ENCODE assay signal across 9 cellular contexts in genomic region chr2:151632993-151633592, GRCh38.
DNase-seq lines count a peak whose midpoint lies in the region; ATAC-seq and TF ChIP-seq lines count a peak whose summit lies in the region.
"Had no signal": no experiment of that assay in that cellular context is flagged by ENCODE, and none has a peak within 500 bp of the region (broad histone marks: within the 10 kb centered on the region; RNA-seq: fewer than 3 reads in every experiment).

No MANE protein-coding gene starts in this region.

- H3K9me3 ChIP-seq in OCI-LY7 (ENCODE audit: low read length) (no peaks in the 10 kb centered on the region), tibial nerve (peaks cover 0 to 12% (median 0%) of the 10 kb centered on the region in 4 donors)

- no peak for DNase-seq in natural killer cell
- DNase-seq in natural killer cell treated with Interleukin-12 subunit alpha and Interleukin-12 subunit beta and Interleukin-15 and Interleukin-18, amount 100 ng/mL, for 72 hours (ENCODE audit: low spot score), result no peak
- DNase-seq in OCI-LY7 (ENCODE audit: low spot score), result peak; percentile 27
- peak; percentile 53 for DNase-seq in fibroblast of peridontal ligament (ENCODE audit: extremely low read depth)
- no peak for DNase-seq in CD1c-positive myeloid dendritic cell (ENCODE audit: extremely low spot score)
- DNase-seq in activated T-helper 2 cell treated with anti-CD3 and anti-CD28 coated beads, Interferon-gamma antibody, Interleukin-2, Interleukin-4, amounts not matched to agents 10 μg/mL and 5 μg/mL and 100 μg/mL, durations not matched to agents 14 hours and 24 hours and 36 hours (ENCODE audit: low spot score), result no peak
- DNase-seq in NCI-H1436 (lab: John Stamatoyannopoulos, UW), result no peak
- no peak for DNase-seq in tibial nerve (ENCODE audit: low spot score in 2 of 2)
- DNase-seq: activated T-cell treated with anti-CD3 and anti-CD28 coated beads, Interleukin-2, amount 50 U/mL, for 1 hour had no signal

- H3K4me2 ChIP-seq in OCI-LY7 (ENCODE audit: low read length), result no peak overlapping the region

- CTCF ChIA-PET in OCI-LY7 (lab: Charles Lee; ENCODE audit: unreplicated experiment), result no interaction called here

- POLR2A ChIA-PET in OCI-LY7 (lab: Charles Lee), result no interaction called here

- no peaks in the 10 kb centered on the region for H3K9me2 ChIP-seq in OCI-LY7 (ENCODE audit: insufficient read depth, low read length)

- H4K20me1 ChIP-seq in OCI-LY7 (ENCODE audit: insufficient read depth, low read length), result no peaks in the 10 kb centered on the region

- intact Hi-C loops in natural killer cell (cut with micrococcal nuclease) (no loop called here), OCI-LY7 (cut with micrococcal nuclease; ENCODE audit: unreplicated experiment) (no loop called here)
- intact Hi-C loops in activated T-helper 2 cell treated with anti-CD3 and anti-CD28 coated beads, Interferon-gamma antibody, Interleukin-2, Interleukin-4, amounts not matched to agents 10 μg/mL and 5 μg/mL and 100 μg/mL, durations not matched to agents 14 hours and 24 hours and 36 hours (cut with micrococcal nuclease), result loop anchor here (2.0 to 10.0 kb wide), 2 partner anchors 18 to 178 kb away; no protein-coding TSS in a partner anchor

- H3K9me3 Mint-ChIP-seq in natural killer cell, result no peaks in the 10 kb centered on the region
- no peaks in the 10 kb centered on the region for H3K9me3 Mint-ChIP-seq in natural killer cell treated with Interleukin-12 subunit alpha and Interleukin-12 subunit beta and Interleukin-15 and Interleukin-18, amount 100 ng/mL, for 72 hours
- no peaks in the 10 kb centered on the region for H3K9me3 Mint-ChIP-seq in activated T-helper 2 cell treated with anti-CD3 and anti-CD28 coated beads, Interferon-gamma antibody, Interleukin-2, Interleukin-4, amounts not matched to agents 10 μg/mL and 5 μg/mL and 100 μg/mL, durations not matched to agents 14 hours and 24 hours and 36 hours

- no peaks in the 10 kb centered on the region for H3K27me3 ChIP-seq in tibial nerve

- no peak for ATAC-seq in natural killer cell
- ATAC-seq in natural killer cell treated with Interleukin-12 subunit alpha and Interleukin-12 subunit beta and Interleukin-15 and Interleukin-18, amount 100 ng/mL, for 72 hours, result no peak

- TF ChIP-seq EP300 in tibial nerve (IDR thresholded peaks at IDR 0.05), result no peak

- no peak overlapping the region for H3K27ac Mint-ChIP-seq in natural killer cell
- no peak overlapping the region for H3K27ac Mint-ChIP-seq in natural killer cell treated with Interleukin-12 subunit alpha and Interleukin-12 subunit beta and Interleukin-15 and Interleukin-18, amount 100 ng/mL, for 72 hours
- no peak overlapping the region for H3K27ac Mint-ChIP-seq in activated T-helper 2 cell treated with anti-CD3 and anti-CD28 coated beads, Interferon-gamma antibody, Interleukin-2, Interleukin-4, amounts not matched to agents 10 μg/mL and 5 μg/mL and 100 μg/mL, durations not matched to agents 14 hours and 24 hours and 36 hours

- 10 to 15% methylated on average over 1 of the region's 1 CpG for WGBS in tibial nerve, 2 donors

- H2AFZ ChIP-seq in OCI-LY7 (ENCODE audit: low read length), result peak overlapping the region; percentile 64; the same call in 1 of the 2 replicates

- TF ChIP-seq CTCF in natural killer cell (IDR thresholded peaks at IDR 0.05) (peak; percentile 39), OCI-LY7 (conservative IDR thresholded peaks at IDR 0.05; ENCODE audit: low read length) (peak; percentile 84), tibial nerve (IDR thresholded peaks at IDR 0.05) (peak in 2 of 5 experiments; percentile 8 to 15)

- TF ChIP-seq POLR2A in tibial nerve (IDR thresholded peaks at IDR 0.05), result no peak

- H3K27me3 Mint-ChIP-seq in natural killer cell (ENCODE audit: low read depth in 2 of 2), result no peaks in the 10 kb centered on the region
- H3K27me3 Mint-ChIP-seq in natural killer cell treated with Interleukin-12 subunit alpha and Interleukin-12 subunit beta and Interleukin-15 and Interleukin-18, amount 100 ng/mL, for 72 hours, result no peaks in the 10 kb centered on the region
- no peaks in the 10 kb centered on the region for H3K27me3 Mint-ChIP-seq in activated T-helper 2 cell treated with anti-CD3 and anti-CD28 coated beads, Interferon-gamma antibody, Interleukin-2, Interleukin-4, amounts not matched to agents 10 μg/mL and 5 μg/mL and 100 μg/mL, durations not matched to agents 14 hours and 24 hours and 36 hours (ENCODE audit: low read depth)

- H3K4me1 Mint-ChIP-seq in natural killer cell, result peaks cover 36 to 43% of the 10 kb centered on the region in 2 donors
- peaks cover 13 to 22% of the 10 kb centered on the region in 2 donors for H3K4me1 Mint-ChIP-seq in natural killer cell treated with Interleukin-12 subunit alpha and Interleukin-12 subunit beta and Interleukin-15 and Interleukin-18, amount 100 ng/mL, for 72 hours (ENCODE audit: low read depth in 2 of 2)
- peaks cover 18% of the 10 kb centered on the region for H3K4me1 Mint-ChIP-seq in activated T-helper 2 cell treated with anti-CD3 and anti-CD28 coated beads, Interferon-gamma antibody, Interleukin-2, Interleukin-4, amounts not matched to agents 10 μg/mL and 5 μg/mL and 100 μg/mL, durations not matched to agents 14 hours and 24 hours and 36 hours (ENCODE audit: low read depth)

- H3K4me3 ChIP-seq in OCI-LY7 (ENCODE audit: low read depth, low read length, poor library complexity, severe bottlenecking), result no peak overlapping the region
- H3K4me3 ChIP-seq in tibial nerve, result no peak overlapping the region

- peaks cover 11% of the 10 kb centered on the region for H3K4me1 ChIP-seq in OCI-LY7 (ENCODE audit: insufficient read depth, low read length, poor library complexity, severe bottlenecking)
- peaks cover 0 to 8% (median 2%) of the 10 kb centered on the region in 4 donors for H3K4me1 ChIP-seq in tibial nerve

- H3K36me3 Mint-ChIP-seq in natural killer cell, result no peaks in the 10 kb centered on the region
- H3K36me3 Mint-ChIP-seq in natural killer cell treated with Interleukin-12 subunit alpha and Interleukin-12 subunit beta and Interleukin-15 and Interleukin-18, amount 100 ng/mL, for 72 hours, result no peaks in the 10 kb centered on the region
- peaks cover 4% of the 10 kb centered on the region for H3K36me3 Mint-ChIP-seq in activated T-helper 2 cell treated with anti-CD3 and anti-CD28 coated beads, Interferon-gamma antibody, Interleukin-2, Interleukin-4, amounts not matched to agents 10 μg/mL and 5 μg/mL and 100 μg/mL, durations not matched to agents 14 hours and 24 hours and 36 hours (ENCODE audit: low read depth)

- no peaks in the 10 kb centered on the region for H3K36me3 ChIP-seq in OCI-LY7 (ENCODE audit: insufficient read depth, low read length)
- no peaks in the 10 kb centered on the region for H3K36me3 ChIP-seq in tibial nerve

- H3K79me2 ChIP-seq in OCI-LY7 (ENCODE audit: insufficient read depth, low read depth, low read length), result no peaks in the 10 kb centered on the region

- no peak overlapping the region for H3K27ac ChIP-seq in OCI-LY7 (ENCODE audit: low read depth, low read length, poor library complexity, severe bottlenecking)
- no peak overlapping the region for H3K27ac ChIP-seq in tibial nerve

- no TSS peak for BruUV-seq in OCI-LY7 (replicated peaks; lab: Mats Ljungman, UMichigan)

- H3K4me3 Mint-ChIP-seq in natural killer cell, result no peak overlapping the region
- no peak overlapping the region for H3K4me3 Mint-ChIP-seq in natural killer cell treated with Interleukin-12 subunit alpha and Interleukin-12 subunit beta and Interleukin-15 and Interleukin-18, amount 100 ng/mL, for 72 hours
- no peak overlapping the region for H3K4me3 Mint-ChIP-seq in activated T-helper 2 cell treated with anti-CD3 and anti-CD28 coated beads, Interferon-gamma antibody, Interleukin-2, Interleukin-4, amounts not matched to agents 10 μg/mL and 5 μg/mL and 100 μg/mL, durations not matched to agents 14 hours and 24 hours and 36 hours (ENCODE audit: low read depth)

Comparison
In these comparisons a context has a peak if more than half of its experiments do, and no peak if none do; other contexts are left out.
1. DNase-seq: peak in OCI-LY7 (single experiment) and fibroblast of peridontal ligament (single experiment); none in natural killer cell (single experiment), natural killer cell treated with Interleukin-12 subunit alpha and Interleukin-12 subunit beta and Interleukin-15 and Interleukin-18, amount 100 ng/mL, for 72 hours (single experiment), CD1c-positive myeloid dendritic cell (single experiment), activated T-helper 2 cell treated with anti-CD3 and anti-CD28 coated beads, Interferon-gamma antibody, Interleukin-2, Interleukin-4, amounts not matched to agents 10 μg/mL and 5 μg/mL and 100 μg/mL, durations not matched to agents 14 hours and 24 hours and 36 hours (single experiment), NCI-H1436 (single experiment) and tibial nerve (0 of 2).